ENCODE assay signal across 8 cellular contexts in the genomic region with DNA sequence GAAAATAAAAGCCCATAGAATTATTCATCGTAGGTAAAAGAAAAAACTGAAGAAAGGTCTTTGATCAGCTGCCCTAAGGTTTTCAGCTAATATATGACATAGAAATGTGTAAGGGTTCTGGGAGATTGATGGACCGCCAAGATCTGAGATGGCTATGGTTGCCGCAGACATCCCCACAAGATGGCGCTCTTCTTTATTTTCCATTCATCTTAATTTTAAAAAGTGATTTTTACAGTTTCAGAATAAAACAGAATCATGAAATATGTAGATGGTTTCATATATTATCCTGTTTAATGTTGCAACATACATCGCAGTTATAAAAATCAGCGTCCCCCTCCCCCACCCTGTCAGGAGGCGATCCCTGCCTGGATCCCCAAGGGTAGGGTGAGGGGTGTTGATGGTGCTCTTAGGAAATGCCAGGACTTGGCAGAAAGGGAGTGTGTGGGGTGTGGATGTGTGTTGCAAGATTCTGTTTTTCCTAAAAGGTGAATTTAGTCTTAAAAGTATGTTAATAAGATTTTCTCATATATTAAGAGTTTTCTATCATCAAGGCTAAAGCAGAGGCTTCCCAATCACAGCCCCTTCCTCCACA.
DNase-seq lines count a peak whose midpoint lies in the region; ATAC-seq and TF ChIP-seq lines count a peak whose summit lies in the region.

No MANE protein-coding gene starts in this region.

- ATAC-seq in left ventricle myocardium superior, result no peak
- peak; percentile 86 for ATAC-seq in Panc1
- no peak for ATAC-seq in effector memory CD8-positive, alpha-beta T cell (replicated peaks)
- ATAC-seq in GM21390 (IDR thresholded peaks at IDR 0.05; ENCODE audit: unreplicated experiment), result no peak

- H3K27me3 Mint-ChIP-seq in effector memory CD8-positive, alpha-beta T cell, result peaks cover 57 to 61% of the 10 kb centered on the region in 2 donors

- TF ChIP-seq CTCF in cardiac muscle cell (IDR thresholded peaks at IDR 0.05; ENCODE audit: low read depth, low read length), result peak; percentile 70
- peak; percentile 84 for TF ChIP-seq CTCF in Panc1 (IDR thresholded peaks at IDR 0.05)
- peak; percentile 45 for TF ChIP-seq CTCF in parathyroid adenoma (IDR thresholded peaks at IDR 0.05)

- H3K4me1 ChIP-seq in cardiac muscle cell (ENCODE audit: low read depth) (no peaks in the 10 kb centered on the region), Panc1 (ENCODE audit: control insufficient read depth, insufficient read depth, low read length) (no peaks in the 10 kb centered on the region), parathyroid adenoma (no peaks in the 10 kb centered on the region)

- H3K36me3 ChIP-seq in cardiac muscle cell (no peaks in the 10 kb centered on the region), Panc1 (ENCODE audit: control insufficient read depth, insufficient read depth, low read length) (no peaks in the 10 kb centered on the region), parathyroid adenoma (ENCODE audit: control insufficient read depth, insufficient read depth, low read length) (no peaks in the 10 kb centered on the region)

- CTCF ChIA-PET in Panc1 (lab: Charles Lee), result interaction anchor here (0.6 to 1.0 kb wide), 4 partner anchors 192 to 606 kb away, joined by 3 to 5 read pairs (median 4); no protein-coding TSS in a partner anchor

- DNase-seq in cardiac muscle cell (ENCODE audit: low read depth in 1 of 2, low spot score in 1 of 2) (peak; percentile 39 to 56), left ventricle myocardium superior (no peak), Panc1 (ENCODE audit: low read depth, low spot score) (no peak), NCI-H2107 treated with DMSO at 0.1 percent for 48 hours (lab: John Stamatoyannopoulos, UW; ENCODE audit: unreplicated experiment) (no peak), SHP77 treated with DMSO at 0.1 percent for 48 hours (lab: John Stamatoyannopoulos, UW) (no peak)
- peak; percentile 8 to 21 (median 11) for DNase-seq in effector memory CD8-positive, alpha-beta T cell

- in situ Hi-C loops in Panc1 (cut with HindIII; ENCODE audit: low pct_unique_long_range_greater_than_20kb, low sequenced_read_pairs), result no loop called here

- H3K79me2 ChIP-seq in parathyroid adenoma, result no peaks in the 10 kb centered on the region

- H3K4me2 ChIP-seq in parathyroid adenoma (ENCODE audit: low read length), result no peak overlapping the region

- H3K9me3 Mint-ChIP-seq in effector memory CD8-positive, alpha-beta T cell, result no peaks in the 10 kb centered on the region

- H3K9me3 ChIP-seq in cardiac muscle cell (ENCODE audit: low read depth), result no peaks in the 10 kb centered on the region
- no peaks in the 10 kb centered on the region for H3K9me3 ChIP-seq in Panc1 (ENCODE audit: control insufficient read depth, insufficient read depth, low read depth, low read length)
- H3K9me3 ChIP-seq in parathyroid adenoma (ENCODE audit: control insufficient read depth, low read length), result no peaks in the 10 kb centered on the region

- no TSS peak for BruUV-seq in Panc1 (replicated peaks; lab: Mats Ljungman, UMichigan)

- peak overlapping the region; percentile 2 for H2AFZ ChIP-seq in parathyroid adenoma

- no peaks in the 10 kb centered on the region for H3K36me3 Mint-ChIP-seq in effector memory CD8-positive, alpha-beta T cell (ENCODE audit: insufficient read depth)

- H3K4me3 ChIP-seq in cardiac muscle cell (no peak overlapping the region), Panc1 (ENCODE audit: low read depth in 2 of 2, low read length in 2 of 2) (no peak overlapping the region), parathyroid adenoma (ENCODE audit: low read depth, low read length) (no peak overlapping the region)

- H3K27ac Mint-ChIP-seq in effector memory CD8-positive, alpha-beta T cell, result no peak overlapping the region

- POLR2A ChIA-PET in Panc1 (lab: Charles Lee), result no interaction called here

- H3K27ac ChIP-seq in cardiac muscle cell, result no peak overlapping the region
- no peak overlapping the region; the same call in 1 of the 2 replicates for H3K27ac ChIP-seq in Panc1 (ENCODE audit: low read length)
- H3K27ac ChIP-seq in parathyroid adenoma, result no peak overlapping the region

- H3K27me3 ChIP-seq in cardiac muscle cell (no peaks in the 10 kb centered on the region), Panc1 (ENCODE audit: control insufficient read depth, insufficient read depth, low read length) (no peaks in the 10 kb centered on the region), parathyroid adenoma (ENCODE audit: control insufficient read depth, insufficient read depth, low read length) (no peaks in the 10 kb centered on the region)

- H3K9ac ChIP-seq in parathyroid adenoma, result no peak overlapping the region

- intact Hi-C loops in left ventricle myocardium superior (cut with micrococcal nuclease) (no loop called here), Panc1 (cut with micrococcal nuclease; ENCODE audit: unreplicated experiment) (loop anchor here (1.0 to 10.0 kb wide), 4 partner anchors 191 to 637 kb away; no protein-coding TSS in a partner anchor)

- no peak overlapping the region for H3K4me3 Mint-ChIP-seq in effector memory CD8-positive, alpha-beta T cell

- peaks cover 2 to 4% of the 10 kb centered on the region in 2 donors for H3K4me1 Mint-ChIP-seq in effector memory CD8-positive, alpha-beta T cell (ENCODE audit: low read depth in 2 of 2)

Comparison
In these comparisons a context has a peak if more than half of its experiments do, and no peak if none do; other contexts are left out.
1. DNase-seq: peak in cardiac muscle cell (2 of 2) and effector memory CD8-positive, alpha-beta T cell (3 of 3); none in left ventricle myocardium superior (single experiment), Panc1 (single experiment), NCI-H2107 treated with DMSO at 0.1 percent for 48 hours (single experiment) and SHP77 treated with DMSO at 0.1 percent for 48 hours (single experiment).
2. Peak in every context shown above with its lines, with median percentiles within 50 percentile points of each other: CTCF ChIP-seq.